8 cellular contexts compared by ENCODE assay signal in genomic region chr11:128802358-128802981, GRCh38.
A peak's percentile ranks its signal among the peaks of the same experiment; 100 is the strongest.
DNase-seq lines count a peak whose midpoint lies in the region; ATAC-seq and TF ChIP-seq lines count a peak whose summit lies in the region.

No MANE protein-coding gene starts in this region.

- no peaks in the 10 kb centered on the region for H3K27me3 ChIP-seq in MM.1S (replicated peaks; ENCODE audit: insufficient read depth, low read length)

- peaks cover 3% of the 10 kb centered on the region; the same call in 1 of the 2 replicates for H3F3A ChIP-seq in MM.1S (ENCODE audit: insufficient read depth, low read length)

- H3K9me3 Mint-ChIP-seq in effector memory CD8-positive, alpha-beta T cell, result no peaks in the 10 kb centered on the region
- no peaks in the 10 kb centered on the region for H3K9me3 Mint-ChIP-seq in osteocyte (ENCODE audit: unreplicated experiment)

- H3K4me1 ChIP-seq in MM.1S (ENCODE audit: low read length), result no peaks in the 10 kb centered on the region

- ATAC-seq in effector memory CD8-positive, alpha-beta T cell (replicated peaks), result no peak
- ATAC-seq in GM18505 (IDR thresholded peaks at IDR 0.05; ENCODE audit: unreplicated experiment), result no peak

- peaks cover 9% of the 10 kb centered on the region; the same call in 1 of the 2 replicates for H4K20me1 ChIP-seq in MM.1S (ENCODE audit: insufficient read depth, low read length)

- H3K4me2 ChIP-seq in MM.1S (ENCODE audit: low read depth, low read length), result no peak overlapping the region

- no peaks in the 10 kb centered on the region for H3K27me3 Mint-ChIP-seq in effector memory CD8-positive, alpha-beta T cell
- H3K27me3 Mint-ChIP-seq in osteocyte (ENCODE audit: unreplicated experiment), result no peaks in the 10 kb centered on the region

- H3K9ac ChIP-seq in MM.1S (ENCODE audit: low read length), result no peak overlapping the region

- H3K4me1 Mint-ChIP-seq in effector memory CD8-positive, alpha-beta T cell (ENCODE audit: low read depth in 2 of 2), result peaks cover 43 to 51% of the 10 kb centered on the region in 2 donors
- peaks cover 37% of the 10 kb centered on the region for H3K4me1 Mint-ChIP-seq in osteocyte (ENCODE audit: unreplicated experiment)

- no peaks in the 10 kb centered on the region for H3K9me2 ChIP-seq in MM.1S (replicated peaks; ENCODE audit: insufficient read depth, low read length)

- H3K4me3 ChIP-seq in MM.1S (ENCODE audit: low read length), result no peak overlapping the region

- peak; percentile 6 for DNase-seq in NCI-H345 (lab: John Stamatoyannopoulos, UW)
- DNase-seq in NCI-H345 treated with DMSO at 0.1 percent for 48 hours (lab: John Stamatoyannopoulos, UW; ENCODE audit: unreplicated experiment), result no peak
- no peak for DNase-seq in MM.1S
- no peak for DNase-seq in effector memory CD8-positive, alpha-beta T cell
- DNase-seq in osteocyte (ENCODE audit: extremely low spot score, unreplicated experiment), result no peak
- DNase-seq in GDM1 (lab: John Stamatoyannopoulos, UW), result no peak
- no peak for DNase-seq in central memory CD4-positive, alpha-beta T cell

- no peak for TF ChIP-seq POLR2A in GM18505 (IDR thresholded peaks at IDR 0.05; ENCODE audit: borderline replicate concordance, extremely low read depth, insufficient read depth, insufficient read length)

- H3K9me3 ChIP-seq in MM.1S (replicated peaks; ENCODE audit: insufficient read depth, low read length), result no peaks in the 10 kb centered on the region

- no peak overlapping the region for H3K27ac ChIP-seq in MM.1S (ENCODE audit: low read length)

- H3K4me3 Mint-ChIP-seq in effector memory CD8-positive, alpha-beta T cell, result no peak overlapping the region
- no peak overlapping the region for H3K4me3 Mint-ChIP-seq in osteocyte (ENCODE audit: unreplicated experiment)

- peak overlapping the region; percentile 83 to 91 for H3K27ac Mint-ChIP-seq in effector memory CD8-positive, alpha-beta T cell
- H3K27ac Mint-ChIP-seq in osteocyte (ENCODE audit: unreplicated experiment), result no peak overlapping the region

- peaks cover 9% of the 10 kb centered on the region for H3K36me3 ChIP-seq in MM.1S (replicated peaks; ENCODE audit: insufficient read depth, low read length)

- peaks cover 97% of the 10 kb centered on the region for H3K79me2 ChIP-seq in MM.1S (ENCODE audit: low read length)

- no peak overlapping the region for H2AFZ ChIP-seq in MM.1S (ENCODE audit: low read length)

- peaks cover 65% of the 10 kb centered on the region for H3K36me3 Mint-ChIP-seq in effector memory CD8-positive, alpha-beta T cell (ENCODE audit: insufficient read depth)
- H3K36me3 Mint-ChIP-seq in osteocyte (ENCODE audit: unreplicated experiment), result peaks cover 32% of the 10 kb centered on the region

- TF ChIP-seq CTCF in MM.1S (IDR thresholded peaks at IDR 0.05; ENCODE audit: low read length) (peak; percentile 19; the same call in 1 of the 2 replicates), osteocyte (IDR thresholded peaks at IDR 0.05) (peak; percentile 61)
